1 cellular context compared by ENCODE assay signal in the genomic region with DNA sequence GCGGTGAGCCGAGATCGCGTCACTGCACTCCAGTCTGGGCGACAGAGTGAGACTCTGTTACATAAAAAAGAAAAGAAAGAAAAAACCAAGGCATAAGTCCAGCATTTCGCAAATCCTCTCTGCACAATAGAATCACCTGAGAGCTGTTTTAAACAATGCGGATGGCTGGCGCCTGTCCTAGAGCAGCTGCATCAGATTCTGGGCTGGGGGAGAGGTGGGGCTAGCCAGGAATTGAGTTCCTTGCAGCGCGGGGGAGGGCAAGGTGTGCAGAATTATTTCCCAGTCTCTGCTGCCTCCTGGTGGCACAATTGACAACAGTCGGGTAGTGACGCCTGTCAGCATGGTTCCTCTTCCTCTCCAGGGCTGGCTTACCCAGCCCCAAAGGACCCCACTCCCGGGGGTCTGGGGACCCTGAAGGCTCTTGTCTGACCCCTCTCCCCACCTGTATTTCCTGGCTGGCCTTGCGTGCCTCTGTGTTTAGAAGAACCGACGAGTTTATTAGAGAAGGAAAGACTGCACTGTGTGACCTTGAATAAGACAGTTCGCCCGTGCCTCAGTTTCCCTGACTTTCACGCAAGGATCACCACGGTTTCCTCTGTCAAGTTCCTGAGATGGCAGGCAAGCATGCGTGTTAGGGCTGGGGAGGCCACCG.
A peak's percentile ranks its signal among the peaks of the same experiment; 100 is the strongest.
TF ChIP-seq lines count a peak whose summit lies in the region.

No MANE protein-coding gene starts in this region.

TF ChIP-seq in HEK293, 187 proteins besides CTCF, POLR2A, EP300 and RAD21 (continued from another document):
- TF ChIP-seq ZNF132 (tag by site-specific recombination; IDR thresholded peaks at IDR 0.05; ENCODE audit: borderline replicate concordance) (no peak), GLIS2 (tag by site-specific recombination; IDR thresholded peaks at IDR 0.05) (no peak), ZNF623 (tag by site-specific recombination; IDR thresholded peaks at IDR 0.05) (no peak), KLF7 (tag by site-specific recombination; IDR thresholded peaks at IDR 0.05; ENCODE audit: borderline replicate concordance) (no peak), ZNF830 (tag by site-specific recombination; IDR thresholded peaks at IDR 0.05; ENCODE audit: low read depth) (no peak), PRDM1 (tag by site-specific recombination; IDR thresholded peaks at IDR 0.05) (no peak), ZNF157 (tag by site-specific recombination; IDR thresholded peaks at IDR 0.05) (no peak), ZNF660 (tag by site-specific recombination; IDR thresholded peaks at IDR 0.05) (peak; percentile 26; the same call in 1 of the 2 replicates), ZNF174 (tag by site-specific recombination; IDR thresholded peaks at IDR 0.05) (no peak), ZNF571 (tag by site-specific recombination; IDR thresholded peaks at IDR 0.05) (no peak), KLF9 (tag by site-specific recombination; IDR thresholded peaks at IDR 0.05; ENCODE audit: low read depth) (peak; percentile 29; the same call in 1 of the 2 replicates), ZNF558 (tag by site-specific recombination; IDR thresholded peaks at IDR 0.05) (no peak), ZNF791 (tag by site-specific recombination; IDR thresholded peaks at IDR 0.05) (no peak), ZNF366 (tag by site-specific recombination; conservative IDR thresholded peaks at IDR 0.05) (0 out of 2 replicates have a peak, but pooled peaks have one; percentile 10), BCL11B (tag by site-specific recombination; IDR thresholded peaks at IDR 0.05; ENCODE audit: low read depth) (no peak), ZNF354C (tag by site-specific recombination; IDR thresholded peaks at IDR 0.05; ENCODE audit: borderline replicate concordance, low read depth) (no peak)
- TF ChIP-seq, protein P1, sequence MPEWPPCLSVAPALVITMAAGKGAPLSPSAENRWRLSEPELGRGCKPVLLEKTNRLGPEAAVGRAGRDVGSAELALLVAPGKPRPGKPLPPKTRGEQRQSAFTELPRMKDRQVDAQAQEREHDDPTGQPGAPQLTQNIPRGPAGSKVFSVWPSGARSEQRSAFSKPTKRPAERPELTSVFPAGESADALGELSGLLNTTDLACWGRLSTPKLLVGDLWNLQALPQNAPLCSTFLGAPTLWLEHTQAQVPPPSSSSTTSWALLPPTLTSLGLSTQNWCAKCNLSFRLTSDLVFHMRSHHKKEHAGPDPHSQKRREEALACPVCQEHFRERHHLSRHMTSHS (tag by site-specific recombination; IDR thresholded peaks at IDR 0.05) = no peak
